ENCODE assay signal across 8 cellular contexts in the genomic region with DNA sequence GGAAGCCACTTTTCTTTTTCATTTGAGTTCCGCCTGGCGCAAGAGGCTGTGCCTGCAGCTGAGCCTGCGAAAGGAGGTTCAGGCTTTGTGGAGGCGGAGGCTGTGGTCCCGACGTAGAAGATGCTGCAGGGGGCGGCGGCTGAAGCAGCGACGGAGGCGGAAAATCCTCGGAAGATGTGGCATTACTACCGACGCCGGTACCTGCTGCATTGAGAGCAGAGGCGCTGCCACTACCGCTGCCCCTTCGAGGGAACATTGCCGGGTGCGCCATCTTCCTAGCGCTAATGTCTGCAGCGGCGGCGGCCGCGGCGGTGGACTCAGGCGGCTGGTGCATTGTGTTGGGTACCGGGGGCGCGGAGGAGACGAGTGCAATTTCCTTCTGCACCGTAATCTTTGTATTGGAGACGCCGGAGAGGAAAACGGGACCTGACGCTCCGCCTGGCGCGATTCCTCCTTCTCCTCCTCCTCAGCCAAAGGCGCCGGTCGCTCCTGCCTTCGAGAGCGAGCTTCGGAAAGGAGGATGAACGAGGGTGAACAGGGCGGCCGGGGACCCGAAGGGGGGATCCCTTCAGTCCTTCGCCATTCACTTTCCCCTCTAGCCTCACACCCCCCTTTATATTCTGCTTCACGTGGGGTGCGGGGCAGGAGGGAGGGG. TPM values are rescaled to one million over a fixed set of nuclear protein-coding genes. Genes with fewer than 3 reads are reported as not detected.
DNase-seq lines count a peak whose midpoint lies in the region; ATAC-seq and TF ChIP-seq lines count a peak whose summit lies in the region.

Gene TSC22D1, minus strand, starts transcription at position 590 of the 655 bp plus-strand sequence. Its CDS starts 256 bp downstream, at position 334.

- intact Hi-C loops in sciatic nerve (cut with DNase I): no loop called here

- ATAC-seq in sciatic nerve: peak; percentile 1
- no peak for ATAC-seq in HG02973 (IDR thresholded peaks at IDR 0.05; ENCODE audit: unreplicated experiment)
- ATAC-seq in HG03139 (IDR thresholded peaks at IDR 0.05; ENCODE audit: unreplicated experiment): no peak

- no peak for TF ChIP-seq EP300 in Ishikawa (IDR thresholded peaks at IDR 0.05; ENCODE audit: borderline replicate concordance)

- H3K4me3 ChIP-seq in iPS-11a (ENCODE audit: low read depth, low read length): peak within 1 kb of the TSS; percentile 84

- no peak for TF ChIP-seq RAD21 in Ishikawa (IDR thresholded peaks at IDR 0.05; ENCODE audit: low read depth)

- DNase-seq in D341Med (ENCODE audit: low spot score): peak; percentile 57
- DNase-seq in UCSD-AML1 (lab: John Stamatoyannopoulos, UW; ENCODE audit: unreplicated experiment): peak; percentile 70
- peak; percentile 24 for DNase-seq in brain pericyte (ENCODE audit: low read depth, low spot score)
- DNase-seq in sciatic nerve (ENCODE audit: low spot score): peak; percentile 68

TF ChIP-seq in Ishikawa, 13 proteins besides CTCF, POLR2A, EP300 and RAD21:
- TF ChIP-seq EGR1 (IDR thresholded peaks at IDR 0.05) (no peak), TAF1 (IDR thresholded peaks at IDR 0.05; ENCODE audit: low read depth) (peak; percentile 46; the same call in 1 of the 2 replicates), YY1 (IDR thresholded peaks at IDR 0.05; ENCODE audit: low read depth) (peak; percentile 69; the same call in 1 of the 2 replicates), ZBTB7A (IDR thresholded peaks at IDR 0.05; ENCODE audit: low read depth) (no peak; the same call in 1 of the 2 replicates), USF1 (IDR thresholded peaks at IDR 0.05) (no peak)
TF ChIP-seq in Ishikawa: peak in this region for 2.

RNA-seq across cellular contexts. Expression of gene TSC22D1, which starts in this region (rescaled TPM):
- 225 TPM for total RNA-seq in sciatic nerve
